In genomic region chr14:21978184-21978998, GRCh38 we compare ENCODE assay signal across 8 cellular contexts.
DNase-seq lines count a peak whose midpoint lies in the region; ATAC-seq and TF ChIP-seq lines count a peak whose summit lies in the region.

No MANE protein-coding gene starts in this region.

- TF ChIP-seq POLR2A in esophagus muscularis mucosa (IDR thresholded peaks at IDR 0.05; ENCODE audit: low read depth): no peak

- in situ Hi-C loops in GM13976 (cut with MboI; ENCODE audit: low sequenced_read_pairs, unreplicated experiment): no loop called here

- no peak overlapping the region for H3K4ac ChIP-seq in neuronal stem cell (ENCODE audit: low read length)

- no peak overlapping the region for H3K18ac ChIP-seq in neuronal stem cell (ENCODE audit: low read length)

- H3K4me3 ChIP-seq in esophagus muscularis mucosa (no peak overlapping the region), neuronal stem cell (ENCODE audit: low read length in 2 of 2) (no peak overlapping the region)

- H3K4me1 ChIP-seq in esophagus muscularis mucosa (no peaks in the 10 kb centered on the region), neuronal stem cell (ENCODE audit: control insufficient read depth in 2 of 2, insufficient read depth in 1 of 2, low read depth in 1 of 2, low read length in 2 of 2) (no peaks in the 10 kb centered on the region)

- no peaks in the 10 kb centered on the region for H3K79me1 ChIP-seq in neuronal stem cell (ENCODE audit: low read depth, low read length)

- no peak overlapping the region for H4K8ac ChIP-seq in neuronal stem cell (ENCODE audit: low read depth, low read length)

- ATAC-seq in HG03460 (IDR thresholded peaks at IDR 0.05; ENCODE audit: unreplicated experiment): no peak

- H3K27me3 ChIP-seq in esophagus muscularis mucosa (peaks cover 0 to 5% (median 0%) of the 10 kb centered on the region in 4 donors), neuronal stem cell (ENCODE audit: control insufficient read depth in 3 of 3, insufficient read depth in 3 of 3, low read depth in 1 of 3, low read length in 3 of 3) (no peaks in the 10 kb centered on the region)

- H3K14ac ChIP-seq in neuronal stem cell (ENCODE audit: low read length): no peak overlapping the region

- H3K23ac ChIP-seq in neuronal stem cell (ENCODE audit: low read depth, low read length, poor library complexity): no peak overlapping the region

- 42% methylated on average over 11 of the region's 11 CpGs for WGBS in esophagus muscularis mucosa
- WGBS in neuronal stem cell (ENCODE audit: extremely low coverage in 2 of 2, insufficient read length in 2 of 2, insufficient replicate concordance in 1 of 2), 2 donors: no CpG with 5 or more reads among the region's 11 CpGs

- DNase-seq in AG09319 (ENCODE audit: extremely low read depth, low read depth): no peak
- DNase-seq in GM13976 (ENCODE audit: low spot score): peak; percentile 58
- peak; percentile 44 for DNase-seq in NCI-H1105 treated with DMSO at 0.1 percent for 48 hours (lab: John Stamatoyannopoulos, UW)
- peak; percentile 78 for DNase-seq in activated CD8-positive, alpha-beta memory T cell treated with anti-CD3 and anti-CD28 coated beads for 24 hours
- DNase-seq in esophagus muscularis mucosa (ENCODE audit: extremely low spot score): no peak
- peak; percentile 62 for DNase-seq in neuronal stem cell (ENCODE audit: low spot score)
- no peak for DNase-seq in epidermal melanocyte (ENCODE audit: insufficient read length, low spot score)

- H2AK5ac ChIP-seq in neuronal stem cell (ENCODE audit: low read depth, low read length): no peak overlapping the region

- H3K9me3 ChIP-seq in esophagus muscularis mucosa: peaks cover 0 to 4% (median 0%) of the 10 kb centered on the region in 4 donors
- no peaks in the 10 kb centered on the region for H3K9me3 ChIP-seq in neuronal stem cell (replicated peaks in 1 of 2; ENCODE audit: control insufficient read depth in 2 of 2, insufficient read depth in 1 of 2, low read depth in 1 of 2, low read length in 2 of 2)

- intact Hi-C loops in esophagus muscularis mucosa (cut with DNase I): no loop called here

- TF ChIP-seq CTCF in AG09319 (IDR thresholded peaks at IDR 0.05; ENCODE audit: low read depth, low read length) (peak; percentile 42), GM13976 (IDR thresholded peaks at IDR 0.05; ENCODE audit: borderline replicate concordance, control extremely low read depth, extremely low read depth, insufficient read depth, missing control alignments) (peak; percentile 92), esophagus muscularis mucosa (IDR thresholded peaks at IDR 0.05) (peak in 2 of 3 experiments; percentile 31 to 55)

- no peak overlapping the region for H2BK15ac ChIP-seq in neuronal stem cell (ENCODE audit: low read length)

- no peak for TF ChIP-seq EP300 in esophagus muscularis mucosa (IDR thresholded peaks at IDR 0.05)

- H2AFZ ChIP-seq in neuronal stem cell (ENCODE audit: low read length): no peak overlapping the region

- no peak overlapping the region for H3K9ac ChIP-seq in neuronal stem cell (ENCODE audit: low read depth, low read length, poor library complexity)

- no peak overlapping the region for H2BK120ac ChIP-seq in neuronal stem cell (ENCODE audit: low read depth, low read length)

- no peak overlapping the region for H2BK12ac ChIP-seq in neuronal stem cell (ENCODE audit: low read length)

- no peak overlapping the region for H3K4me2 ChIP-seq in neuronal stem cell (ENCODE audit: insufficient read depth, low read length, poor library complexity, severe bottlenecking)

- H2BK5ac ChIP-seq in neuronal stem cell (ENCODE audit: low read length): no peak overlapping the region

- H3K36me3 ChIP-seq in esophagus muscularis mucosa (no peaks in the 10 kb centered on the region), neuronal stem cell (replicated peaks in 1 of 2; ENCODE audit: control insufficient read depth in 2 of 2, insufficient read depth in 2 of 2, low read length in 2 of 2) (no peaks in the 10 kb centered on the region)

- H3K27ac ChIP-seq in esophagus muscularis mucosa (replicated peaks in 1 of 4) (no peak overlapping the region), neuronal stem cell (replicated peaks; ENCODE audit: low read length) (no peak overlapping the region)

- H4K91ac ChIP-seq in neuronal stem cell (ENCODE audit: low read depth, low read length, poor library complexity): no peak overlapping the region

Comparison
In these comparisons a context has a peak if more than half of its experiments do, and no peak if none do; other contexts are left out.
1. DNase-seq: peak in GM13976 (single experiment), NCI-H1105 treated with DMSO at 0.1 percent for 48 hours (single experiment), activated CD8-positive, alpha-beta memory T cell treated with anti-CD3 and anti-CD28 coated beads for 24 hours (single experiment) and neuronal stem cell (single experiment); none in AG09319 (single experiment), esophagus muscularis mucosa (single experiment) and epidermal melanocyte (single experiment).
2. CTCF ChIP-seq: peak in every context shown above with its lines; median percentile 92 in GM13976; 43 in esophagus muscularis mucosa; 42 in AG09319.